1 cellular context compared by ENCODE assay signal in genomic region chr11:809287-810039, GRCh38.
TF ChIP-seq lines count a peak whose summit lies in the region.

Gene RPLP2 (plus strand): TSS chr11:809967. CDS start chr11:810235, 268 bp downstream.

TF ChIP-seq in GM23338, 12 proteins besides CTCF, POLR2A, EP300 and RAD21 (continued from another document):
- TF ChIP-seq ZNF462 (CRISPR knock-in tag; IDR thresholded peaks at IDR 0.05): no peak
- TF ChIP-seq CREB1 (CRISPR knock-in tag; IDR thresholded peaks at IDR 0.05; ENCODE audit: low read depth): peak; percentile 100
- TF ChIP-seq STAT1 (IDR thresholded peaks at IDR 0.05; ENCODE audit: unreplicated experiment): no peak
- TF ChIP-seq ETS1 (IDR thresholded peaks at IDR 0.05): peak; percentile 96
- TF ChIP-seq EZH2 (IDR thresholded peaks at IDR 0.05; ENCODE audit: low read depth, unreplicated experiment): no peak
- no peak for TF ChIP-seq ZNF114 (CRISPR knock-in tag; IDR thresholded peaks at IDR 0.05)
- TF ChIP-seq JUNB (IDR thresholded peaks at IDR 0.05; ENCODE audit: unreplicated experiment): no peak
- no peak for TF ChIP-seq NANOG (IDR thresholded peaks at IDR 0.05; ENCODE audit: borderline replicate concordance)
- TF ChIP-seq ZNF331 (CRISPR knock-in tag; IDR thresholded peaks at IDR 0.05; ENCODE audit: low read depth): no peak
- TF ChIP-seq POLR2AphosphoS5 (IDR thresholded peaks at IDR 0.05; ENCODE audit: low read depth): peak; percentile 82
- TF ChIP-seq EZH2phosphoT487 (IDR thresholded peaks at IDR 0.05; ENCODE audit: unreplicated experiment): no peak
